Comparison of ENCODE assay signal across 4 cellular contexts in genomic region chr13:19559739-19560138, GRCh38. TPM values are rescaled to one million over a fixed set of nuclear protein-coding genes. Genes with fewer than 3 reads are reported as not detected.
"Had no signal": no experiment of that assay in that cellular context is flagged by ENCODE, and none has a peak within 500 bp of the region (broad histone marks: within the 10 kb centered on the region; RNA-seq: fewer than 3 reads in every experiment).

No MANE protein-coding gene starts in this region.

RNA-seq across cellular contexts. Expression of gene TPTE2, which starts 1.6 kb away (rescaled TPM):
- total RNA-seq: LHCN-M2, M059J, MCF 10A, NCI-H460 had no signal
